ENCODE assay signal across 9 cellular contexts in genomic region chr17:51435641-51436091, GRCh38.
DNase-seq lines count a peak whose midpoint lies in the region; ATAC-seq and TF ChIP-seq lines count a peak whose summit lies in the region.
"Had no signal": no experiment of that assay in that cellular context is flagged by ENCODE, and none has a peak within 500 bp of the region (broad histone marks: within the 10 kb centered on the region; RNA-seq: fewer than 3 reads in every experiment).

No MANE protein-coding gene starts in this region.

- no peak overlapping the region for H3K4me3 ChIP-seq in Jurkat, Clone E6-1 (ENCODE audit: low read length)
- no peak overlapping the region for H3K4me3 ChIP-seq in naive thymus-derived CD4-positive, alpha-beta T cell (ENCODE audit: low read length)

- POLR2A ChIA-PET in naive thymus-derived CD4-positive, alpha-beta T cell (lab: Charles Lee), result interaction anchor here (1.2 kb wide), 1 partner anchor 10 kb away, joined by 3 read pairs; no protein-coding TSS in a partner anchor

- no peak overlapping the region for H3K27ac Mint-ChIP-seq in chondrocyte (ENCODE audit: unreplicated experiment)
- peak overlapping the region in 4 of 9 donors; percentile 7 to 82 (median 45) for H3K27ac Mint-ChIP-seq in naive thymus-derived CD4-positive, alpha-beta T cell
- H3K27ac Mint-ChIP-seq: CD8-positive, alpha-beta T cell had no signal

- peaks cover 0 to 29% of the 10 kb centered on the region in 2 donors for H3K4me1 ChIP-seq in naive thymus-derived CD4-positive, alpha-beta T cell (ENCODE audit: control insufficient read depth in 2 of 2, insufficient read depth in 2 of 2, low read length in 2 of 2)

- ATAC-seq in naive thymus-derived CD4-positive, alpha-beta T cell, result peak; percentile 76
- ATAC-seq in sciatic nerve, result no peak
- ATAC-seq: CD8-positive, alpha-beta T cell had no signal

- no peaks in the 10 kb centered on the region for H3K9me3 Mint-ChIP-seq in chondrocyte (ENCODE audit: low read depth)
- H3K9me3 Mint-ChIP-seq in naive thymus-derived CD4-positive, alpha-beta T cell, result no peaks in the 10 kb centered on the region
- H3K9me3 Mint-ChIP-seq: CD8-positive, alpha-beta T cell had no signal

- peaks cover 2% of the 10 kb centered on the region for H3K27me3 Mint-ChIP-seq in chondrocyte (ENCODE audit: low read depth)
- H3K27me3 Mint-ChIP-seq in naive thymus-derived CD4-positive, alpha-beta T cell, result no peaks in the 10 kb centered on the region

- no peak overlapping the region for H3K27ac ChIP-seq in naive thymus-derived CD4-positive, alpha-beta T cell (ENCODE audit: low read depth, low read length)

- no peak overlapping the region for H3K4me3 Mint-ChIP-seq in chondrocyte (ENCODE audit: unreplicated experiment)
- H3K4me3 Mint-ChIP-seq in naive thymus-derived CD4-positive, alpha-beta T cell, result no peak overlapping the region
- H3K4me3 Mint-ChIP-seq: CD8-positive, alpha-beta T cell had no signal

- DNase-seq in NCI-H2171 treated with DMSO at 0.1 percent for 48 hours (lab: John Stamatoyannopoulos, UW) (peak; percentile 30), NCI-H2171 (lab: John Stamatoyannopoulos, UW) (no peak), SHP77 treated with DMSO at 0.1 percent for 48 hours (lab: John Stamatoyannopoulos, UW) (peak; percentile 93), chondrocyte (ENCODE audit: low spot score) (no peak), sciatic nerve (ENCODE audit: low spot score) (no peak)
- peak; percentile 60 for DNase-seq in Jurkat, Clone E6-1 (ENCODE audit: low read depth, low spot score)
- DNase-seq in naive thymus-derived CD4-positive, alpha-beta T cell, result no peak
- no peak for DNase-seq in NK-92 treated with Interleukin-12 subunit alpha and Interleukin-12 subunit beta, amount 100 ng/mL, for 24 hours (lab: John Stamatoyannopoulos, UW)

- intact Hi-C loops in naive thymus-derived CD4-positive, alpha-beta T cell (cut with micrococcal nuclease), result no loop called here
- intact Hi-C loops in sciatic nerve (cut with DNase I), result no loop called here

- no peaks in the 10 kb centered on the region for H3K9me3 ChIP-seq in naive thymus-derived CD4-positive, alpha-beta T cell (ENCODE audit: control insufficient read depth in 2 of 3, low read length in 3 of 3)

- CTCF ChIA-PET in naive thymus-derived CD4-positive, alpha-beta T cell (lab: Charles Lee), result interaction anchor here (1.0 kb wide), 1 partner anchor 64 kb away, joined by 4 read pairs; no protein-coding TSS in a partner anchor

- H3K36me3 Mint-ChIP-seq in chondrocyte (ENCODE audit: low read depth), result no peaks in the 10 kb centered on the region
- peaks cover 0 to 10% (median 0%) of the 10 kb centered on the region in 5 donors for H3K36me3 Mint-ChIP-seq in naive thymus-derived CD4-positive, alpha-beta T cell
- H3K36me3 Mint-ChIP-seq: CD8-positive, alpha-beta T cell had no signal

- no peaks in the 10 kb centered on the region for H3K27me3 ChIP-seq in naive thymus-derived CD4-positive, alpha-beta T cell (ENCODE audit: control insufficient read depth in 2 of 2, insufficient read depth in 2 of 2, low read length in 2 of 2)

- H3K36me3 ChIP-seq in naive thymus-derived CD4-positive, alpha-beta T cell (ENCODE audit: control insufficient read depth in 2 of 3, insufficient read depth in 3 of 3, low read length in 3 of 3), result no peaks in the 10 kb centered on the region

- peak; percentile 40 for TF ChIP-seq CTCF in chondrocyte (IDR thresholded peaks at IDR 0.05)

- no peaks in the 10 kb centered on the region for H3K4me1 Mint-ChIP-seq in chondrocyte (ENCODE audit: low read depth)
- H3K4me1 Mint-ChIP-seq in naive thymus-derived CD4-positive, alpha-beta T cell, result peaks cover 26 to 56% (median 44%) of the 10 kb centered on the region in 7 donors

Comparison
In these comparisons a context has a peak if more than half of its experiments do, and no peak if none do; other contexts are left out.
1. DNase-seq: peak in NCI-H2171 treated with DMSO at 0.1 percent for 48 hours (single experiment), Jurkat, Clone E6-1 (single experiment) and SHP77 treated with DMSO at 0.1 percent for 48 hours (single experiment); none in NCI-H2171 (single experiment), chondrocyte (single experiment), naive thymus-derived CD4-positive, alpha-beta T cell (0 of 9), NK-92 treated with Interleukin-12 subunit alpha and Interleukin-12 subunit beta, amount 100 ng/mL, for 24 hours (single experiment) and sciatic nerve (single experiment).